In genomic region chr6:26205161-26205624, GRCh38 we compare ENCODE assay signal across 8 cellular contexts.
DNase-seq lines count a peak whose midpoint lies in the region; ATAC-seq and TF ChIP-seq lines count a peak whose summit lies in the region.

No MANE protein-coding gene starts in this region.

- intact Hi-C loops in Panc1 (cut with micrococcal nuclease; ENCODE audit: unreplicated experiment) (no loop called here), thyroid gland (cut with DNase I) (no loop called here)

- BruUV-seq in Panc1 (replicated peaks; lab: Mats Ljungman, UMichigan) = no TSS peak

- H3K9ac ChIP-seq in neural progenitor cell = peak overlapping the region; percentile 75

- H4K20me1 ChIP-seq in neural progenitor cell (ENCODE audit: low read depth) = peaks cover 6% of the 10 kb centered on the region

- peak; percentile 44 for ATAC-seq in GM19463 (IDR thresholded peaks at IDR 0.05; ENCODE audit: unreplicated experiment)
- peak; percentile 33 for ATAC-seq in Panc1
- peak; percentile 64 for ATAC-seq in activated T-helper 17 cell treated with anti-CD3 and anti-CD28 coated beads, Interleukin-2, amount 50 U/mL, for 72 hours (replicated peaks)

- H3K4me1 Mint-ChIP-seq in activated T-helper 17 cell treated with anti-CD3 and anti-CD28 coated beads, Interleukin-2, amount 50 U/mL, for 72 hours = peaks cover 13% of the 10 kb centered on the region
- H3K4me1 Mint-ChIP-seq in neural progenitor cell = peaks cover 30% of the 10 kb centered on the region

- H3K27me3 ChIP-seq in Panc1 (ENCODE audit: control insufficient read depth, insufficient read depth, low read length) = no peaks in the 10 kb centered on the region
- no peaks in the 10 kb centered on the region for H3K27me3 ChIP-seq in neural progenitor cell
- H3K27me3 ChIP-seq in thyroid gland = no peaks in the 10 kb centered on the region

- H3K36me3 ChIP-seq in KOPT-K1 (ENCODE audit: insufficient read depth, low read length) = no peaks in the 10 kb centered on the region
- H3K36me3 ChIP-seq in Panc1 (ENCODE audit: control insufficient read depth, insufficient read depth, low read length) = no peaks in the 10 kb centered on the region
- H3K36me3 ChIP-seq in neural progenitor cell = no peaks in the 10 kb centered on the region
- H3K36me3 ChIP-seq in thyroid gland = no peaks in the 10 kb centered on the region

- H3K4me3 ChIP-seq in Panc1 (ENCODE audit: low read depth in 2 of 2, low read length in 2 of 2) (peak overlapping the region; percentile 65 to 83), foreskin fibroblast (ENCODE audit: low read depth in 1 of 2, low read length in 2 of 2) (peak overlapping the region; percentile 66 to 89), neural progenitor cell (peak overlapping the region; percentile 78), thyroid gland (replicated peaks in 1 of 3) (peak overlapping the region; percentile 23 to 69 (median 54))

- no peak for TF ChIP-seq CTCF in Panc1 (IDR thresholded peaks at IDR 0.05)
- no peak for TF ChIP-seq CTCF in foreskin fibroblast (IDR thresholded peaks at IDR 0.05; ENCODE audit: low read depth, low read length)
- TF ChIP-seq CTCF in neural progenitor cell (IDR thresholded peaks at IDR 0.05) = no peak
- TF ChIP-seq CTCF in thyroid gland (IDR thresholded peaks at IDR 0.05) = no peak

- H3K9me3 ChIP-seq in KOPT-K1 (ENCODE audit: insufficient read depth, low read length, poor library complexity, severe bottlenecking) (no peaks in the 10 kb centered on the region), Panc1 (ENCODE audit: control insufficient read depth, insufficient read depth, low read depth, low read length) (no peaks in the 10 kb centered on the region), neural progenitor cell (ENCODE audit: low read depth) (no peaks in the 10 kb centered on the region), thyroid gland (no peaks in the 10 kb centered on the region)

- in situ Hi-C loops in Panc1 (cut with HindIII; ENCODE audit: low pct_unique_long_range_greater_than_20kb, low sequenced_read_pairs) = no loop called here

- H3K4me3 Mint-ChIP-seq in activated T-helper 17 cell treated with anti-CD3 and anti-CD28 coated beads, Interleukin-2, amount 50 U/mL, for 72 hours = no peak overlapping the region
- no peak overlapping the region for H3K4me3 Mint-ChIP-seq in neural progenitor cell

- H3K27ac ChIP-seq in KOPT-K1 (ENCODE audit: low read depth, low read length, poor library complexity, severe bottlenecking) (peak overlapping the region; percentile 93), Panc1 (ENCODE audit: low read length) (peak overlapping the region; percentile 93), neural progenitor cell (peak overlapping the region; percentile 96), thyroid gland (peak overlapping the region; percentile 90 to 97 (median 93))

- DNase-seq in C1 segment of cervical spinal cord (lab: John Stamatoyannopoulos, UW) = peak in 11 of 14 donors; percentile 6 to 83 (median 40)
- peak; percentile 69 for DNase-seq in Panc1 (ENCODE audit: low read depth, low spot score)
- DNase-seq in foreskin fibroblast = peak; percentile 81 to 93
- DNase-seq in neural progenitor cell (ENCODE audit: low spot score) = peak; percentile 89
- DNase-seq in thyroid gland = peak; percentile 84 to 87

- H3K27me3 Mint-ChIP-seq in activated T-helper 17 cell treated with anti-CD3 and anti-CD28 coated beads, Interleukin-2, amount 50 U/mL, for 72 hours = no peaks in the 10 kb centered on the region
- peaks cover 5% of the 10 kb centered on the region for H3K27me3 Mint-ChIP-seq in neural progenitor cell (ENCODE audit: insufficient read depth, low read depth)

- H3K4me1 ChIP-seq in Panc1 (ENCODE audit: control insufficient read depth, insufficient read depth, low read length) = peaks cover 22% of the 10 kb centered on the region
- peaks cover 42% of the 10 kb centered on the region for H3K4me1 ChIP-seq in neural progenitor cell
- H3K4me1 ChIP-seq in thyroid gland = peaks cover 0 to 3% of the 10 kb centered on the region in 2 donors

- peaks cover 30% of the 10 kb centered on the region for H3K79me2 ChIP-seq in neural progenitor cell (ENCODE audit: low read depth)

- peaks cover 13% of the 10 kb centered on the region for H3K36me3 Mint-ChIP-seq in activated T-helper 17 cell treated with anti-CD3 and anti-CD28 coated beads, Interleukin-2, amount 50 U/mL, for 72 hours (ENCODE audit: low read depth)
- no peaks in the 10 kb centered on the region for H3K36me3 Mint-ChIP-seq in neural progenitor cell

- 0 to 1% methylated on average over 18 of the region's 18 CpGs for WGBS in thyroid gland, 2 donors

- no peaks in the 10 kb centered on the region for H3K9me3 Mint-ChIP-seq in activated T-helper 17 cell treated with anti-CD3 and anti-CD28 coated beads, Interleukin-2, amount 50 U/mL, for 72 hours
- H3K9me3 Mint-ChIP-seq in neural progenitor cell = no peaks in the 10 kb centered on the region

- no peak overlapping the region for H2AFZ ChIP-seq in neural progenitor cell (replicated peaks)

- POLR2A ChIA-PET in Panc1 (lab: Charles Lee) = interaction anchor here (0.6 to 4.8 kb wide), 6 partner anchors 10 to 942 kb away, joined by 3 to 46 read pairs (median 4); a partner anchor contains a TSS

- H3F3A ChIP-seq in neural progenitor cell (ENCODE audit: low read depth) = peaks cover 68% of the 10 kb centered on the region

- peak overlapping the region; percentile 82 for H3K4me2 ChIP-seq in neural progenitor cell

- CTCF ChIA-PET in Panc1 (lab: Charles Lee) = interaction anchor here (0.7 kb wide), 1 partner anchor 351 kb away, joined by 4 read pairs; no protein-coding TSS in a partner anchor

- TF ChIP-seq POLR2A in thyroid gland (IDR thresholded peaks at IDR 0.05) = peak in 1 of 2 donors; percentile 53

- no peak overlapping the region for H3K27ac Mint-ChIP-seq in activated T-helper 17 cell treated with anti-CD3 and anti-CD28 coated beads, Interleukin-2, amount 50 U/mL, for 72 hours
- no peak overlapping the region for H3K27ac Mint-ChIP-seq in neural progenitor cell

Comparison
In these comparisons a context has a peak if more than half of its experiments do, and no peak if none do; other contexts are left out.
1. Peak in every context shown above with its lines: DNase-seq, ATAC-seq, H3K4me3 ChIP-seq and H3K27ac ChIP-seq.